1 cellular context compared by ENCODE assay signal in the genomic region with DNA sequence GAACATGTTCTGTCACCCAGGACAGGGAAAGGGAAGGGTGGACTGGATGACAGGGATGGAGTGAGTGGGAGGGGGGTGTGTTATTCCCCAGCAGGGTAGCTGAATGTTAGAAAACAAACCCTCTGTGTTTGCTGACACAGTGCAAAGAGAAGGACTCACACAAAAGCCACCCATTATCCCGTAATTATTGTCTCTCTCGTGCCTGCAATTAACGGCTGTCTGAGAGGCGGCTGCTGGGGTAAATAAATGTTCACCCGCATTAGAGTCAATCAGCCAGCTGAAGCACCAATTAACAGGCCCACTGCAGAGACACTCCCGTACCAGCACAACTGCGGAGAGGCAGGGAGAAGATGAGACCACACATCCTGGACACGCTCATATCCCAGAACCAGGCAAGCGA.
TF ChIP-seq lines count a peak whose summit lies in the region.

No MANE protein-coding gene starts in this region.

TF ChIP-seq in H1, 55 proteins besides CTCF, POLR2A, EP300 and RAD21:
- no peak for TF ChIP-seq SIX5 (IDR thresholded peaks at IDR 0.05; ENCODE audit: low read depth, low read length)
- TF ChIP-seq KDM5A (IDR thresholded peaks at IDR 0.05; ENCODE audit: low read length), result no peak
- TF ChIP-seq SRF (IDR thresholded peaks at IDR 0.05; ENCODE audit: low read depth, low read length), result no peak
- no peak for TF ChIP-seq TAF1 (IDR thresholded peaks at IDR 0.05; ENCODE audit: low read depth, low read length)
- TF ChIP-seq CHD1 (IDR thresholded peaks at IDR 0.05; ENCODE audit: low read depth, low read length), result no peak
- no peak for TF ChIP-seq KDM1A (IDR thresholded peaks at IDR 0.05; ENCODE audit: borderline replicate concordance, low read length)
- no peak for TF ChIP-seq CREB1 (IDR thresholded peaks at IDR 0.05)
- TF ChIP-seq, protein P1, sequence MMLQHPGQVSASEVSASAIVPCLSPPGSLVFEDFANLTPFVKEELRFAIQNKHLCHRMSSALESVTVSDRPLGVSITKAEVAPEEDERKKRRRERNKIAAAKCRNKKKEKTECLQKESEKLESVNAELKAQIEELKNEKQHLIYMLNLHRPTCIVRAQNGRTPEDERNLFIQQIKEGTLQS (IDR thresholded peaks at IDR 0.05; ENCODE audit: insufficient read depth, low read depth, low read length), result no peak
- TF ChIP-seq JUND (IDR thresholded peaks at IDR 0.05; ENCODE audit: low read length), result no peak
- no peak for TF ChIP-seq RFX5 (IDR thresholded peaks at IDR 0.05; ENCODE audit: borderline replicate concordance, low read depth, low read length)
- TF ChIP-seq, protein P2, sequence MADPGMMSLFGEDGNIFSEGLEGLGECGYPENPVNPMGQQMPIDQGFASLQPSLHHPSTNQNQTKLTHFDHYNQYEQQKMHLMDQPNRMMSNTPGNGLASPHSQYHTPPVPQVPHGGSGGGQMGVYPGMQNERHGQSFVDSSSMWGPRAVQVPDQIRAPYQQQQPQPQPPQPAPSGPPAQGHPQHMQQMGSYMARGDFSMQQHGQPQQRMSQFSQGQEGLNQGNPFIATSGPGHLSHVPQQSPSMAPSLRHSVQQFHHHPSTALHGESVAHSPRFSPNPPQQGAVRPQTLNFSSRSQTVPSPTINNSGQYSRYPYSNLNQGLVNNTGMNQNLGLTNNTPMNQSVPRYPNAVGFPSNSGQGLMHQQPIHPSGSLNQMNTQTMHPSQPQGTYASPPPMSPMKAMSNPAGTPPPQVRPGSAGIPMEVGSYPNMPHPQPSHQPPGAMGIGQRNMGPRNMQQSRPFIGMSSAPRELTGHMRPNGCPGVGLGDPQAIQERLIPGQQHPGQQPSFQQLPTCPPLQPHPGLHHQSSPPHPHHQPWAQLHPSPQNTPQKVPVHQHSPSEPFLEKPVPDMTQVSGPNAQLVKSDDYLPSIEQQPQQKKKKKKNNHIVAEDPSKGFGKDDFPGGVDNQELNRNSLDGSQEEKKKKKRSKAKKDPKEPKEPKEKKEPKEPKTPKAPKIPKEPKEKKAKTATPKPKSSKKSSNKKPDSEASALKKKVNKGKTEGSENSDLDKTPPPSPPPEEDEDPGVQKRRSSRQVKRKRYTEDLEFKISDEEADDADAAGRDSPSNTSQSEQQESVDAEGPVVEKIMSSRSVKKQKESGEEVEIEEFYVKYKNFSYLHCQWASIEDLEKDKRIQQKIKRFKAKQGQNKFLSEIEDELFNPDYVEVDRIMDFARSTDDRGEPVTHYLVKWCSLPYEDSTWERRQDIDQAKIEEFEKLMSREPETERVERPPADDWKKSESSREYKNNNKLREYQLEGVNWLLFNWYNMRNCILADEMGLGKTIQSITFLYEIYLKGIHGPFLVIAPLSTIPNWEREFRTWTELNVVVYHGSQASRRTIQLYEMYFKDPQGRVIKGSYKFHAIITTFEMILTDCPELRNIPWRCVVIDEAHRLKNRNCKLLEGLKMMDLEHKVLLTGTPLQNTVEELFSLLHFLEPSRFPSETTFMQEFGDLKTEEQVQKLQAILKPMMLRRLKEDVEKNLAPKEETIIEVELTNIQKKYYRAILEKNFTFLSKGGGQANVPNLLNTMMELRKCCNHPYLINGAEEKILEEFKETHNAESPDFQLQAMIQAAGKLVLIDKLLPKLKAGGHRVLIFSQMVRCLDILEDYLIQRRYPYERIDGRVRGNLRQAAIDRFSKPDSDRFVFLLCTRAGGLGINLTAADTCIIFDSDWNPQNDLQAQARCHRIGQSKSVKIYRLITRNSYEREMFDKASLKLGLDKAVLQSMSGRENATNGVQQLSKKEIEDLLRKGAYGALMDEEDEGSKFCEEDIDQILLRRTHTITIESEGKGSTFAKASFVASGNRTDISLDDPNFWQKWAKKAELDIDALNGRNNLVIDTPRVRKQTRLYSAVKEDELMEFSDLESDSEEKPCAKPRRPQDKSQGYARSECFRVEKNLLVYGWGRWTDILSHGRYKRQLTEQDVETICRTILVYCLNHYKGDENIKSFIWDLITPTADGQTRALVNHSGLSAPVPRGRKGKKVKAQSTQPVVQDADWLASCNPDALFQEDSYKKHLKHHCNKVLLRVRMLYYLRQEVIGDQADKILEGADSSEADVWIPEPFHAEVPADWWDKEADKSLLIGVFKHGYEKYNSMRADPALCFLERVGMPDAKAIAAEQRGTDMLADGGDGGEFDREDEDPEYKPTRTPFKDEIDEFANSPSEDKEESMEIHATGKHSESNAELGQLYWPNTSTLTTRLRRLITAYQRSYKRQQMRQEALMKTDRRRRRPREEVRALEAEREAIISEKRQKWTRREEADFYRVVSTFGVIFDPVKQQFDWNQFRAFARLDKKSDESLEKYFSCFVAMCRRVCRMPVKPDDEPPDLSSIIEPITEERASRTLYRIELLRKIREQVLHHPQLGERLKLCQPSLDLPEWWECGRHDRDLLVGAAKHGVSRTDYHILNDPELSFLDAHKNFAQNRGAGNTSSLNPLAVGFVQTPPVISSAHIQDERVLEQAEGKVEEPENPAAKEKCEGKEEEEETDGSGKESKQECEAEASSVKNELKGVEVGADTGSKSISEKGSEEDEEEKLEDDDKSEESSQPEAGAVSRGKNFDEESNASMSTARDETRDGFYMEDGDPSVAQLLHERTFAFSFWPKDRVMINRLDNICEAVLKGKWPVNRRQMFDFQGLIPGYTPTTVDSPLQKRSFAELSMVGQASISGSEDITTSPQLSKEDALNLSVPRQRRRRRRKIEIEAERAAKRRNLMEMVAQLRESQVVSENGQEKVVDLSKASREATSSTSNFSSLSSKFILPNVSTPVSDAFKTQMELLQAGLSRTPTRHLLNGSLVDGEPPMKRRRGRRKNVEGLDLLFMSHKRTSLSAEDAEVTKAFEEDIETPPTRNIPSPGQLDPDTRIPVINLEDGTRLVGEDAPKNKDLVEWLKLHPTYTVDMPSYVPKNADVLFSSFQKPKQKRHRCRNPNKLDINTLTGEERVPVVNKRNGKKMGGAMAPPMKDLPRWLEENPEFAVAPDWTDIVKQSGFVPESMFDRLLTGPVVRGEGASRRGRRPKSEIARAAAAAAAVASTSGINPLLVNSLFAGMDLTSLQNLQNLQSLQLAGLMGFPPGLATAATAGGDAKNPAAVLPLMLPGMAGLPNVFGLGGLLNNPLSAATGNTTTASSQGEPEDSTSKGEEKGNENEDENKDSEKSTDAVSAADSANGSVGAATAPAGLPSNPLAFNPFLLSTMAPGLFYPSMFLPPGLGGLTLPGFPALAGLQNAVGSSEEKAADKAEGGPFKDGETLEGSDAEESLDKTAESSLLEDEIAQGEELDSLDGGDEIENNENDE (IDR thresholded peaks at IDR 0.05; ENCODE audit: insufficient replicate concordance, low read length), result no peak
- TF ChIP-seq, protein P3, sequence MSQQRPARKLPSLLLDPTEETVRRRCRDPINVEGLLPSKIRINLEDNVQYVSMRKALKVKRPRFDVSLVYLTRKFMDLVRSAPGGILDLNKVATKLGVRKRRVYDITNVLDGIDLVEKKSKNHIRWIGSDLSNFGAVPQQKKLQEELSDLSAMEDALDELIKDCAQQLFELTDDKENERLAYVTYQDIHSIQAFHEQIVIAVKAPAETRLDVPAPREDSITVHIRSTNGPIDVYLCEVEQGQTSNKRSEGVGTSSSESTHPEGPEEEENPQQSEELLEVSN (IDR thresholded peaks at IDR 0.05), result no peak
- no peak for TF ChIP-seq SP4 (IDR thresholded peaks at IDR 0.05; ENCODE audit: low read length)
